Comparison of ENCODE assay signal across 8 cellular contexts in the genomic region with DNA sequence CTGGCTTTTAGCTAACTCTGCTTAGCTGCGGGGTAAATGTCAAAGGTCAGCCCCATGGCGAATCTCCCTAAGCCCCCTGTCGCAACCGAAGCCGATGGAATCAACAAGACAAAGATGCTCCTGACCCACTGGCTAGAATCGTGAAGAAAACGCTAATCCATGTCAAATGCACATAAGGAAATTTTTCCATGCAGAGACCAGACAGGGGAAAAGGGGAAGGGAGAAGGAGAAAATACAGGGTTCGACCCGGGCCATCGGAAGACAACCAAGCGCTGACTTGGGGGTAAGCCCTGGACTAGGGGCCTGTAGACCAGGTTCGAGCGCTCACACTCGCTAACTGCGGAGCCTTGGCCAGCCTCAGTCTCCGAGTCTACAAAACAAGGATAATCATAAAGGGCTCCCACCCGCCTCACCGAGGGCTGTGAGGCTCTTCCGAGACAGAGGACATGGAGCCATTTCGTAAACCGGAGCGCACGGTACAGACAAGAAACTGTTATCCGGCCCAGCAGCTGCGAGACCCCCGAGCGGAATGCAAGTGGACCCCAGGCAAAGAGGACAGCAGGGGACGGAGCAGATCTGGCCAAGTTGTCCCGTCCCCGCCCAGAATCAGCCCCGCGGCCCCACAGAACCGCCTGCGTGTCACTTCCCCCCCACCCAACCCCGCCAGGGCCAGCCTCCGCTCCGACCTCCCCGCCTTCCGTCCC. TPM values are rescaled to one million over a fixed set of nuclear protein-coding genes. Genes with fewer than 3 reads are reported as not detected.
DNase-seq lines count a peak whose midpoint lies in the region; ATAC-seq and TF ChIP-seq lines count a peak whose summit lies in the region.

No MANE protein-coding gene starts in this region.

- H3K4me1 ChIP-seq in esophagus squamous epithelium (peaks cover 6 to 67% (median 24%) of the 10 kb centered on the region in 3 donors), neuronal stem cell (ENCODE audit: control insufficient read depth in 2 of 2, insufficient read depth in 1 of 2, low read depth in 1 of 2, low read length in 2 of 2) (peaks cover 3 to 5% of the 10 kb centered on the region in 2 donors)

- H4K8ac ChIP-seq in neuronal stem cell (ENCODE audit: low read depth, low read length) = no peak overlapping the region

- H2AK5ac ChIP-seq in neuronal stem cell (ENCODE audit: low read depth, low read length) = peak overlapping the region; percentile 68

- H3K23ac ChIP-seq in neuronal stem cell (ENCODE audit: low read depth, low read length, poor library complexity) = peak overlapping the region; percentile 76

- H3K36me3 ChIP-seq in GM06990 (ENCODE audit: control insufficient read depth, insufficient read depth, low read length) (peaks cover 4% of the 10 kb centered on the region), SU-DHL-6 (ENCODE audit: low read length) (peaks cover 9% of the 10 kb centered on the region; the same call in 1 of the 2 replicates), esophagus squamous epithelium (peaks cover 0 to 20% (median 0%) of the 10 kb centered on the region in 3 donors), neuronal stem cell (replicated peaks in 1 of 2; ENCODE audit: control insufficient read depth in 2 of 2, insufficient read depth in 2 of 2, low read length in 2 of 2) (peaks cover 1 to 31% of the 10 kb centered on the region in 2 donors)

- peak overlapping the region; percentile 90 for H3K9ac ChIP-seq in SU-DHL-6 (ENCODE audit: low read length)
- H3K9ac ChIP-seq in neuronal stem cell (ENCODE audit: low read depth, low read length, poor library complexity) = peak overlapping the region; percentile 92

- H3K4ac ChIP-seq in neuronal stem cell (ENCODE audit: low read length) = no peak overlapping the region

- H3K14ac ChIP-seq in neuronal stem cell (ENCODE audit: low read length) = peak overlapping the region; percentile 42

- 0 out of 2 replicates have a peak overlapping the region, but pooled peaks have one; percentile 1 for H3K27ac ChIP-seq in SU-DHL-6 (ENCODE audit: low read depth, low read length)
- H3K27ac ChIP-seq in esophagus squamous epithelium = peak overlapping the region; percentile 95 to 99 (median 95)
- H3K27ac ChIP-seq in neuronal stem cell (replicated peaks; ENCODE audit: low read length) = peak overlapping the region; percentile 13

- ATAC-seq in HG02623 (IDR thresholded peaks at IDR 0.05; ENCODE audit: unreplicated experiment) = peak; percentile 16

- peaks cover 4% of the 10 kb centered on the region for H3K79me1 ChIP-seq in neuronal stem cell (ENCODE audit: low read depth, low read length)

- H4K91ac ChIP-seq in neuronal stem cell (ENCODE audit: low read depth, low read length, poor library complexity) = no peak overlapping the region

- no peak for TF ChIP-seq POLR2A in esophagus squamous epithelium (IDR thresholded peaks at IDR 0.05)

- intact Hi-C loops in esophagus squamous epithelium (cut with DNase I) = no loop called here

- H2AFZ ChIP-seq in SU-DHL-6 (ENCODE audit: low read depth, low read length, severe bottlenecking) = no peak overlapping the region
- peak overlapping the region; percentile 88 for H2AFZ ChIP-seq in neuronal stem cell (ENCODE audit: low read length)

- DNase-seq in GM06990 (ENCODE audit: extremely low read depth, insufficient read length) = no peak
- no peak for DNase-seq in esophagus squamous epithelium (lab: John Stamatoyannopoulos, UW)
- DNase-seq in neuronal stem cell (ENCODE audit: low spot score) = peak; percentile 50
- DNase-seq in NCI-H345 treated with DMSO at 0.1 percent for 48 hours (lab: John Stamatoyannopoulos, UW; ENCODE audit: unreplicated experiment) = no peak
- no peak for DNase-seq in T1000 (lab: John Stamatoyannopoulos, UW)
- no peak for DNase-seq in GM19238 (ENCODE audit: insufficient read length, low spot score)

- peaks cover 8% of the 10 kb centered on the region; the same call in 1 of the 2 replicates for H4K20me1 ChIP-seq in SU-DHL-6 (ENCODE audit: low read depth, low read length)

- peak overlapping the region; percentile 86 for H3K4me2 ChIP-seq in SU-DHL-6 (ENCODE audit: low read depth, low read length, poor library complexity, severe bottlenecking)
- H3K4me2 ChIP-seq in neuronal stem cell (ENCODE audit: insufficient read depth, low read length, poor library complexity, severe bottlenecking) = peak overlapping the region; percentile 76

- peak overlapping the region; percentile 98 for H3K4me3 ChIP-seq in GM06990 (replicated peaks; ENCODE audit: low read depth, low read length)
- H3K4me3 ChIP-seq in SU-DHL-6 (ENCODE audit: insufficient read depth, low read length, poor library complexity, severe bottlenecking) = peak overlapping the region; percentile 74
- peak overlapping the region; percentile 77 to 99 (median 91) for H3K4me3 ChIP-seq in esophagus squamous epithelium
- H3K4me3 ChIP-seq in neuronal stem cell (ENCODE audit: low read length in 2 of 2) = peak overlapping the region; percentile 98 to 99

- H2BK120ac ChIP-seq in neuronal stem cell (ENCODE audit: low read depth, low read length) = no peak overlapping the region

- no peak overlapping the region for H2BK5ac ChIP-seq in neuronal stem cell (ENCODE audit: low read length)

- WGBS in esophagus squamous epithelium, 2 donors = 0 to 1% methylated on average over 17 to 20 of the region's 39 CpGs
- no CpG with 5 or more reads among the region's 39 CpGs for WGBS in neuronal stem cell (ENCODE audit: extremely low coverage in 2 of 2, insufficient read length in 2 of 2, insufficient replicate concordance in 1 of 2), 2 donors

- peaks cover 55% of the 10 kb centered on the region for H3K79me2 ChIP-seq in SU-DHL-6 (ENCODE audit: insufficient read depth, low read length)

- H3K27me3 ChIP-seq in GM06990 (replicated peaks; ENCODE audit: control insufficient read depth, insufficient read depth, low read length) (no peaks in the 10 kb centered on the region), SU-DHL-6 (ENCODE audit: low read length) (no peaks in the 10 kb centered on the region), esophagus squamous epithelium (no peaks in the 10 kb centered on the region), neuronal stem cell (ENCODE audit: control insufficient read depth in 3 of 3, insufficient read depth in 3 of 3, low read depth in 1 of 3, low read length in 3 of 3) (no peaks in the 10 kb centered on the region)

- no peaks in the 10 kb centered on the region for H3K9me2 ChIP-seq in SU-DHL-6 (replicated peaks; ENCODE audit: insufficient read depth, low read length)

- peaks cover 9% of the 10 kb centered on the region; the same call in 1 of the 2 replicates for H3F3A ChIP-seq in SU-DHL-6 (ENCODE audit: insufficient read depth)

- no peak for TF ChIP-seq CTCF in GM06990 (IDR thresholded peaks at IDR 0.05; ENCODE audit: insufficient read depth, low read length, poor library complexity, severe bottlenecking)
- no peak for TF ChIP-seq CTCF in SU-DHL-6 (IDR thresholded peaks at IDR 0.05; ENCODE audit: insufficient read depth, low read length, poor library complexity, severe bottlenecking)
- TF ChIP-seq CTCF in esophagus squamous epithelium (IDR thresholded peaks at IDR 0.05) = no peak

- H2BK12ac ChIP-seq in neuronal stem cell (ENCODE audit: low read length) = no peak overlapping the region

- H2BK15ac ChIP-seq in neuronal stem cell (ENCODE audit: low read length) = no peak overlapping the region

- peak overlapping the region; percentile 86 for H3K18ac ChIP-seq in neuronal stem cell (ENCODE audit: low read length)

- H3K9me3 ChIP-seq in SU-DHL-6 (ENCODE audit: insufficient read depth, low read length) (no peaks in the 10 kb centered on the region), esophagus squamous epithelium (no peaks in the 10 kb centered on the region), neuronal stem cell (replicated peaks in 1 of 2; ENCODE audit: control insufficient read depth in 2 of 2, insufficient read depth in 1 of 2, low read depth in 1 of 2, low read length in 2 of 2) (peaks cover 0 to 4% of the 10 kb centered on the region in 2 donors)

RNA-seq across cellular contexts. Expression of a gene that starts 0.5 kb away (rescaled TPM):
- total RNA-seq in esophagus squamous epithelium = 10 to 100 TPM; 27.3 to 62.4 (median 45.5) TPM
- 62.1 TPM for polyA plus RNA-seq in neuronal stem cell (2013, experiment 1 of 2)
- polyA plus RNA-seq in neuronal stem cell (2013, experiment 2 of 2) = 66.0 TPM

RNA-seq across cellular contexts. Expression of a gene that starts 23.3 kb away (rescaled TPM):
- total RNA-seq in esophagus squamous epithelium = 10 to 100 TPM; 16.7 to 32.4 (median 21.9) TPM
- polyA plus RNA-seq in neuronal stem cell (2013, experiment 1 of 2) = 9.2 TPM
- polyA plus RNA-seq in neuronal stem cell (2013, experiment 2 of 2) = 8.7 TPM

RNA-seq across cellular contexts. Expression of a gene that starts 37.2 kb away (rescaled TPM):
- 10 to 100 TPM in 2 of 4 donors, 1 to 10 TPM in 2; 4.9 to 13.4 (median 9.3) TPM for total RNA-seq in esophagus squamous epithelium
- polyA plus RNA-seq in neuronal stem cell (2013, experiment 1 of 2) = 0.95 TPM
- polyA plus RNA-seq in neuronal stem cell (2013, experiment 2 of 2) = 1.1 TPM

Comparison
In these comparisons a context has a peak if more than half of its experiments do, and no peak if none do; other contexts are left out.
1. H3K27ac ChIP-seq: peak in every context shown above with its lines; median percentile 95 in esophagus squamous epithelium; 13 in neuronal stem cell; 1 in SU-DHL-6.